Comparison of ENCODE assay signal across 15 cellular contexts in genomic region chr10:18483787-18484186, GRCh38.
A peak's percentile ranks its signal among the peaks of the same experiment; 100 is the strongest.
DNase-seq lines count a peak whose midpoint lies in the region; ATAC-seq and TF ChIP-seq lines count a peak whose summit lies in the region.
"Had no signal": no experiment of that assay in that cellular context is flagged by ENCODE, and none has a peak within 500 bp of the region (broad histone marks: within the 10 kb centered on the region; RNA-seq: fewer than 3 reads in every experiment).

No MANE protein-coding gene starts in this region.

- no peak for ATAC-seq in left cardiac atrium
- no peak for ATAC-seq in GM21423 (IDR thresholded peaks at IDR 0.05; ENCODE audit: unreplicated experiment)

- no peaks in the 10 kb centered on the region for H3K36me3 ChIP-seq in right atrium auricular region

- H3K4me1 ChIP-seq in right atrium auricular region = peaks cover 0 to 17% of the 10 kb centered on the region in 2 donors
- H3K4me1 ChIP-seq: Caco-2 had no signal

- peak overlapping the region; percentile 47; the same call in 1 of the 2 replicates for H3K4me3 Mint-ChIP-seq in HFFc6
- H3K4me3 Mint-ChIP-seq: CD4-positive, alpha-beta T cell had no signal

- no peak overlapping the region for H3K27ac Mint-ChIP-seq in HFFc6
- H3K27ac Mint-ChIP-seq: CD4-positive, alpha-beta T cell had no signal

- DNase-seq in right atrium auricular region (ENCODE audit: low spot score) (no peak), left cardiac atrium (no peak), HFFc6 (no peak), NCI-H2227 treated with DMSO at 0.1 percent for 48 hours (lab: John Stamatoyannopoulos, UW) (peak; percentile 48), fibroblast of peridontal ligament (ENCODE audit: extremely low read depth) (peak; percentile 30), A172 (ENCODE audit: low spot score) (no peak)
- DNase-seq in activated CD4-positive, alpha-beta T cell treated with anti-CD3 and anti-CD28 coated beads, Interleukin-2, amount 50 U/mL, for 1 hour = no peak
- DNase-seq: AML-193; Caco-2; CD4-positive, alpha-beta T cell; GM23248; HCEC 1CT had no signal

- no peak for TF ChIP-seq CTCF in right atrium auricular region (IDR thresholded peaks at IDR 0.05)
- TF ChIP-seq CTCF in HFFc6 (IDR thresholded peaks at IDR 0.05) = no peak

- H3K4me3 ChIP-seq in right atrium auricular region = no peak overlapping the region
- H3K4me3 ChIP-seq: GM23248 had no signal

- no peaks in the 10 kb centered on the region for H3K4me1 Mint-ChIP-seq in HFFc6 (ENCODE audit: low read depth)

- H3K36me3 Mint-ChIP-seq in HFFc6 (ENCODE audit: low read depth) = no peaks in the 10 kb centered on the region

- H3K9me3 ChIP-seq in right atrium auricular region = no peaks in the 10 kb centered on the region
- H3K9me3 ChIP-seq: Caco-2 had no signal

- H3K27ac ChIP-seq in right atrium auricular region = peak overlapping the region; percentile 4 to 16
- H3K27ac ChIP-seq: C4-2B, GM23248, KMS-11 had no signal

- H3K27me3 ChIP-seq in right atrium auricular region = no peaks in the 10 kb centered on the region

- intact Hi-C loops in left cardiac atrium (cut with DNase I) = no loop called here

- no peaks in the 10 kb centered on the region; the same call in 1 of the 2 replicates for H3K27me3 Mint-ChIP-seq in HFFc6 (ENCODE audit: insufficient read depth)
- H3K27me3 Mint-ChIP-seq: CD4-positive, alpha-beta T cell had no signal

- H3K9me3 Mint-ChIP-seq in HFFc6 = peaks cover 4% of the 10 kb centered on the region; the same call in 1 of the 2 replicates
- H3K9me3 Mint-ChIP-seq: CD4-positive, alpha-beta T cell had no signal

Comparison
In these comparisons a context has a peak if more than half of its experiments do, and no peak if none do; other contexts are left out.
1. DNase-seq: peak in NCI-H2227 treated with DMSO at 0.1 percent for 48 hours (single experiment) and fibroblast of peridontal ligament (single experiment); none in right atrium auricular region (single experiment), left cardiac atrium (single experiment), HFFc6 (single experiment), activated CD4-positive, alpha-beta T cell treated with anti-CD3 and anti-CD28 coated beads, Interleukin-2, amount 50 U/mL, for 1 hour (single experiment) and A172 (single experiment).